ENCODE assay signal across 13 cellular contexts in the genomic region with DNA sequence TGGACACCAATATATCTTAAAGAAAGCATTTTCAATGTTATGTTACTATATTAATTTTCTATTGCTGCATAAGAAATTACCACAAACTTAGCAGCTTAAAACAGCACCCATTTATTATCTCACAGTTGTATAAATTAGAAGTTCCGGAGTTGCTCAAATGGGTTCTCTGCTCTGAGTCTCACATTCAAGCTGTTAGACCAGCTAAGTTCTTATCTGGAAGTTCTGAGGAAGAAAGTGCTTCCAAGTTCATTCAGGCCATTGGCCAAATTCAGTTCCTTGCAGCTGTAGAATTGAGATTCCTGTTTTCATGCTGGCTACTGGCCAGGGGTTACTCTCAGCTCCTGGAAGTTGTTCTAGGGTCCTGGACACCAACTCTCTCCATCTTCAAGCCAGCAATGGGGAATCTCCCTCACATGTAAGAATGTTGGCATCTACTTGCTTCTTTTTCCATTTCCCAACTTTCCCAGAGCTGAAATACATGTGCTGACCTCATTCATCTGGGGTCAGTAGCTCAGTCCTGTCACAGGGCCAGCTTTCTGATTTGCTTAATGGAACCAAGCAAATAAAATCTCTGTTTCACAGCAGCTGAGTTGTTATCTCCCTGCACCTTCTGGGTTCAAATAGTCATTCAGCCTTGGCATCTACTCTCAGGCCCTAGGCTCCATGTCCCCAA.
DNase-seq lines count a peak whose midpoint lies in the region; ATAC-seq, FAIRE-seq and TF ChIP-seq lines count a peak whose summit lies in the region.
"Had no signal": no experiment of that assay in that cellular context is flagged by ENCODE, and none has a peak within 500 bp of the region (broad histone marks: within the 10 kb centered on the region; RNA-seq: fewer than 3 reads in every experiment).

No MANE protein-coding gene starts in this region.

- CTCF ChIA-PET in K562 (lab: Yijun Ruan, JAX; ENCODE audit: low intra/inter-chr PET ratio): no interaction called here

- H3K36me3 ChIP-seq in K562 (ENCODE audit: control insufficient read depth, insufficient read depth, low read length) (no peaks in the 10 kb centered on the region), heart right ventricle (no peaks in the 10 kb centered on the region), ovary (no peaks in the 10 kb centered on the region)

- no TSS peak for BruUV-seq in K562 (replicated peaks; lab: Mats Ljungman, UMichigan)

- intact Hi-C loops in K562 (cut with micrococcal nuclease): no loop called here
- intact Hi-C loops in heart right ventricle (cut with DNase I): loop anchor here in 2 of 10 donors (10.0 kb wide), 2 partner anchors 338 to 348 kb away; no protein-coding TSS in a partner anchor
- intact Hi-C loops in ovary (cut with DNase I): no loop called here

- TF ChIP-seq POLR2A in K562 (conservative IDR thresholded peaks at IDR 0.05): no peak
- no peak for TF ChIP-seq POLR2A in ovary (IDR thresholded peaks at IDR 0.05)

- H3K9me1 ChIP-seq in K562 (ENCODE audit: control insufficient read depth, insufficient read depth, low read length): no peaks in the 10 kb centered on the region

- POLR2A ChIA-PET in K562 (lab: Yijun Ruan, JAX): interaction anchor here (1.2 kb wide), 1 partner anchor 11 kb away, joined by 3 read pairs; no protein-coding TSS in a partner anchor

- TF ChIP-seq CTCF in K562 (IDR thresholded peaks at IDR 0.05 in 2 of 3, conservative IDR thresholded peaks at IDR 0.05 in 1 of 3; ENCODE audit: insufficient read depth in 2 of 3, low read depth in 1 of 3, low read length in 3 of 3) (no peak), heart right ventricle (IDR thresholded peaks at IDR 0.05) (no peak), ovary (IDR thresholded peaks at IDR 0.05) (no peak)

- no peaks in the 10 kb centered on the region for H3K9me3 ChIP-seq in K562 (replicated peaks; ENCODE audit: control insufficient read depth, insufficient read depth, low read depth, low read length)
- H3K9me3 ChIP-seq in heart right ventricle: peaks cover 0 to 9% (median 0%) of the 10 kb centered on the region in 11 donors
- no peaks in the 10 kb centered on the region for H3K9me3 ChIP-seq in ovary

- H4K20me1 ChIP-seq in K562 (replicated peaks; ENCODE audit: control insufficient read depth, insufficient read depth, low read length): no peaks in the 10 kb centered on the region

- ATAC-seq in K562 (peak; percentile 85), heart right ventricle (peak; percentile 85 to 99 (median 96)), HG03571 (IDR thresholded peaks at IDR 0.05; ENCODE audit: unreplicated experiment) (no peak)
- ATAC-seq: naive thymus-derived CD8-positive, alpha-beta T cell had no signal

- no peak overlapping the region for H3K9ac ChIP-seq in K562 (ENCODE audit: insufficient read depth in 1 of 2, low read depth in 2 of 2, low read length in 2 of 2)

- TF ChIP-seq EP300 in K562 (IDR thresholded peaks at IDR 0.05; ENCODE audit: low read length) (peak; percentile 60; the same call in 1 of the 2 replicates), ovary (IDR thresholded peaks at IDR 0.05) (no peak)

- H3K79me2 ChIP-seq in K562 (ENCODE audit: control insufficient read depth, insufficient read depth, low read length): no peaks in the 10 kb centered on the region

- in situ Hi-C loops in K562 (cut with MboI): no loop called here

- H3K27ac ChIP-seq in K562 (ENCODE audit: extremely low read depth, low read depth, low read length) (no peak overlapping the region), heart right ventricle (peak overlapping the region in 4 of 10 donors; percentile 13 to 48 (median 24)), ovary (no peak overlapping the region)

- DNase-seq in AG08396 (ENCODE audit: low spot score) (peak; percentile 7), K562 (ENCODE audit: extremely low read depth in 1 of 4, low spot score in 3 of 4) (peak in 2 of 4 experiments; percentile 32 to 58), heart right ventricle (peak; percentile 24 to 90), ovary (peak; percentile 41 to 70 (median 50)), hypothalamus (lab: John Stamatoyannopoulos, UW) (no peak), SKM-1 treated with dmso at 0.1 percent for 144 hours (lab: John Stamatoyannopoulos, UW; ENCODE audit: unreplicated experiment) (no peak)
- no peak for DNase-seq in activated T-cell treated with anti-CD3 and anti-CD28 coated beads, Interleukin-2, amount 50 U/mL, for 48 hours
- DNase-seq: activated CD4-positive, alpha-beta T cell treated with anti-CD3 and anti-CD28 coated beads, Interleukin-2, amount 50 U/mL, for 1 hour; naive thymus-derived CD8-positive, alpha-beta T cell; T-helper 2 cell had no signal

- H3K27me3 ChIP-seq in K562 (ENCODE audit: control insufficient read depth in 2 of 2, insufficient read depth in 2 of 2, low read length in 2 of 2): no peaks in the 10 kb centered on the region
- H3K27me3 ChIP-seq in heart right ventricle: no peaks in the 10 kb centered on the region
- H3K27me3 ChIP-seq in ovary: no peaks in the 10 kb centered on the region

- 5% methylated on average over 1 of the region's 1 CpG for WGBS in K562 (ENCODE audit: insufficient coverage, low coverage, missing lambda C conversion rate)
- 18 to 23% methylated on average over 1 of the region's 1 CpG for WGBS in heart right ventricle, 2 donors
- 7 to 16% (median 12%) methylated on average over 1 of the region's 1 CpG for WGBS in ovary, 3 donors

- no peak overlapping the region for H2AFZ ChIP-seq in K562 (ENCODE audit: low read depth, low read length)

- peak; percentile 63 for FAIRE-seq in K562 (lab: Jason Lieb, UNC)
- FAIRE-seq: RCC 7860 had no signal

- TF ChIP-seq RAD21 in K562 (CRISPR knock-in tag; conservative IDR thresholded peaks at IDR 0.05 in 1 of 2, IDR thresholded peaks at IDR 0.05 in 1 of 2): no peak

- H3K4me3 ChIP-seq in K562 (no peak overlapping the region), heart right ventricle (no peak overlapping the region), ovary (no peak overlapping the region)
- H3K4me3 ChIP-seq: smooth muscle cell had no signal

- H3K4me1 ChIP-seq in K562 (replicated peaks in 1 of 2; ENCODE audit: control insufficient read depth in 2 of 2, insufficient read depth in 2 of 2, low read length in 2 of 2) (peaks cover 0 to 5% of the 10 kb centered on the region in 2 experiments; a peak in 2 of 5 replicates), heart right ventricle (peaks cover 0 to 32% (median 11%) of the 10 kb centered on the region in 9 donors), ovary (ENCODE audit: insufficient read depth) (peaks cover 3% of the 10 kb centered on the region)

- H3K4me2 ChIP-seq in K562 (ENCODE audit: insufficient read depth, low read length): no peak overlapping the region
- H3K4me2 ChIP-seq: smooth muscle cell had no signal

TF ChIP-seq in K562, 482 proteins besides CTCF, POLR2A, EP300 and RAD21 (continues in another document):
- peak; percentile 67; the same call in 1 of the 2 replicates for TF ChIP-seq ATF7 (IDR thresholded peaks at IDR 0.05)

Comparison
In these comparisons a context has a peak if more than half of its experiments do, and no peak if none do; other contexts are left out.
1. DNase-seq: peak in AG08396 (single experiment), heart right ventricle (2 of 2) and ovary (5 of 5); none in hypothalamus (0 of 51), SKM-1 treated with dmso at 0.1 percent for 144 hours (single experiment) and activated T-cell treated with anti-CD3 and anti-CD28 coated beads, Interleukin-2, amount 50 U/mL, for 48 hours (0 of 2).